ENCODE assay signal across 12 cellular contexts in the genomic region with DNA sequence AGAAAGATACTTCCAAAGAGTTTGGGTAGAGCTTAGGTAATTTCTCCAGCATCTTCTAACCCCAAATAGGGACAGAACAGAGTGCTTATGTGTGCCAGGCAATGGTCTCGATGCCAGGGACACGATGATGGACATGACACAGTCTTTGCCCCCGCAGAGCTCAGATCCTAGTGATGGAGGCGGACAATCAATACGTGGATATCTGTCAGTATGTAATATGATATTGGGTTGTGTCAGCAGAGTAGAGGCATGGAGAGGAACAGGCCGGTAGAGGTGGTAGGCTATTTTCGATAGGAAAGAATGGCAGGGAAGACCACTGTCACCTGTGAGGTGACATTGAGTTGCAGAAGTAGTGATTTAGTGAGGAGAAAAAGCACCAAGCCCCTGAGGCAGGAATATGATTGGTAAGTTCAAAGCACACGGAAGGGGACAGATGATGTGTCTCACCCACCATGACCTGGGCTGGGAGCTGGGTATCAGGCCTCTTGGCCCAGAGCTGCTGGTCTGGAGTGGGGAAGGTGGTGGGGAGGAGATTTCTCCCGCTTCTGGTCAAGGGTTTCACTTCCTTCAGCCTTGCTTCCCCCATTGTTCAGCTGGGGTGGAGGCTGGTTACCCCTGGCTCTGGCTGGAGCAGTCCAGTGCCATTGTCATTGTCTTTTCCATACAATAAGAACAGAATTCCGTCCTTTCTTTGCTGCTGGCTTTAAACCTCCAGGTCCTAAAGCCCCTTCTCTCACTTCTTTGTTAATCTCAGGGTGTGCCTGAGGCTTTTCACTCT. TPM values are rescaled to one million over a fixed set of nuclear protein-coding genes. Genes with fewer than 3 reads are reported as not detected.
DNase-seq lines count a peak whose midpoint lies in the region; ATAC-seq and TF ChIP-seq lines count a peak whose summit lies in the region.
"Had no signal": no experiment of that assay in that cellular context is flagged by ENCODE, and none has a peak within 500 bp of the region (broad histone marks: within the 10 kb centered on the region; RNA-seq: fewer than 3 reads in every experiment).

No MANE protein-coding gene starts in this region.

- intact Hi-C loops in colonic mucosa (cut with DNase I): no loop called here

- ATAC-seq in GM19463 (IDR thresholded peaks at IDR 0.05; ENCODE audit: unreplicated experiment) (peak; percentile 33), GM18505 (IDR thresholded peaks at IDR 0.05; ENCODE audit: unreplicated experiment) (no peak)
- ATAC-seq: PC-3 had no signal

- no peak overlapping the region for H3K4me3 ChIP-seq in colonic mucosa
- no peak overlapping the region for H3K4me3 ChIP-seq in mesendoderm (ENCODE audit: low read length)

- H3K56ac ChIP-seq in mesendoderm (ENCODE audit: low read length): peak overlapping the region; percentile 15

- H3K9ac ChIP-seq in colonic mucosa (ENCODE audit: low read depth in 2 of 2, low read length in 2 of 2) (no peak overlapping the region), mesendoderm (ENCODE audit: low read length) (no peak overlapping the region)

- H3K27me3 ChIP-seq in colonic mucosa: no peaks in the 10 kb centered on the region
- no peaks in the 10 kb centered on the region for H3K27me3 ChIP-seq in mesendoderm (ENCODE audit: insufficient read depth, low read length, poor library complexity)

- no peak overlapping the region for H2BK5ac ChIP-seq in mesendoderm (ENCODE audit: low read length)

- TF ChIP-seq CTCF in colonic mucosa (IDR thresholded peaks at IDR 0.05): no peak

- no peak overlapping the region for H3K18ac ChIP-seq in mesendoderm (ENCODE audit: low read length)

- H3K4me1 ChIP-seq in colonic mucosa (no peaks in the 10 kb centered on the region), mesendoderm (ENCODE audit: control insufficient read depth, low read depth, low read length) (no peaks in the 10 kb centered on the region)

- no peak overlapping the region for H3K4me2 ChIP-seq in mesendoderm (ENCODE audit: low read length)

- H3K23ac ChIP-seq in mesendoderm (ENCODE audit: low read length): no peak overlapping the region

- peak overlapping the region; percentile 12 for H3K27ac ChIP-seq in colonic mucosa
- no peak overlapping the region for H3K27ac ChIP-seq in mesendoderm (ENCODE audit: low read depth, low read length)

- no peak overlapping the region for H2BK120ac ChIP-seq in mesendoderm (ENCODE audit: low read depth, low read length)

- H2BK15ac ChIP-seq in mesendoderm (replicated peaks; ENCODE audit: low read depth): no peak overlapping the region

- no peak overlapping the region for H4K8ac ChIP-seq in mesendoderm (ENCODE audit: low read depth, low read length)

- H3K36me3 ChIP-seq in colonic mucosa (no peaks in the 10 kb centered on the region), mesendoderm (ENCODE audit: control insufficient read depth, insufficient read depth, low read length) (no peaks in the 10 kb centered on the region)

- no peak overlapping the region for H2AK5ac ChIP-seq in mesendoderm (ENCODE audit: low read length)

- no peaks in the 10 kb centered on the region for H3K9me3 ChIP-seq in colonic mucosa

- H3K79me1 ChIP-seq in mesendoderm (ENCODE audit: low read length): no peaks in the 10 kb centered on the region

- no peak overlapping the region for H3K4ac ChIP-seq in mesendoderm (ENCODE audit: low read depth, low read length)

- DNase-seq in Ammon's horn (ENCODE audit: low spot score): peak; percentile 57
- DNase-seq in colonic mucosa: no peak
- DNase-seq in mesendoderm: no peak
- DNase-seq in NCI-H2171 treated with DMSO at 0.1 percent for 48 hours (lab: John Stamatoyannopoulos, UW): no peak
- no peak for DNase-seq in NCI-H345 (lab: John Stamatoyannopoulos, UW)
- DNase-seq in effector CD8-positive, alpha-beta T cell (lab: John Stamatoyannopoulos, UW): no peak
- DNase-seq: cerebellar nuclear complex, DMS79, PC-3 had no signal

- no CpG with 5 or more reads among the region's 10 CpGs for WGBS in mesendoderm (ENCODE audit: extremely low coverage, insufficient coverage, low lambda C conversion rate)

- H4K5ac ChIP-seq in mesendoderm (ENCODE audit: low read length): no peak overlapping the region

- TF ChIP-seq POLR2A in GM18505 (IDR thresholded peaks at IDR 0.05; ENCODE audit: borderline replicate concordance, extremely low read depth, insufficient read depth, insufficient read length): no peak

- no peaks in the 10 kb centered on the region for H3K79me2 ChIP-seq in mesendoderm (ENCODE audit: control insufficient read depth, insufficient read depth, low read length)

RNA-seq across cellular contexts. Expression of a gene that starts 36.0 kb away (rescaled TPM):
- 10 to 100 TPM; 14.3 to 57.8 TPM for total RNA-seq in colonic mucosa
- polyA plus RNA-seq in mesendoderm (2013, experiment 1 of 2): 0.08 TPM
- 0.06 TPM for polyA plus RNA-seq in mesendoderm (2013, experiment 2 of 2)
- total RNA-seq: neural crest cell had no signal
